13 cellular contexts compared by ENCODE assay signal in genomic region chr4:182560358-182560757, GRCh38.
A peak's percentile ranks its signal among the peaks of the same experiment; 100 is the strongest.
DNase-seq lines count a peak whose midpoint lies in the region; ATAC-seq, FAIRE-seq and TF ChIP-seq lines count a peak whose summit lies in the region.
"Had no signal": no experiment of that assay in that cellular context is flagged by ENCODE, and none has a peak within 500 bp of the region (broad histone marks: within the 10 kb centered on the region; RNA-seq: fewer than 3 reads in every experiment).

No MANE protein-coding gene starts in this region.

- H2BK5ac ChIP-seq in H1 (ENCODE audit: low read depth, low read length), result 0 out of 2 replicates have a peak overlapping the region, but pooled peaks have one; percentile 10

- TF ChIP-seq POLR2A in H1 (IDR thresholded peaks at IDR 0.05; ENCODE audit: control extremely low read depth in 1 of 2, low read depth in 2 of 2, low read length in 2 of 2), result peak; percentile 27 to 40; a peak in 2 of 3 replicates

- H3K27ac ChIP-seq in H1 (ENCODE audit: low read depth, low read length) (peak overlapping the region; percentile 59; the same call in 1 of the 2 replicates), osteoblast (ENCODE audit: low read depth, low read length) (peak overlapping the region; percentile 40), small intestine (ENCODE audit: low read depth in 1 of 2, low read length in 1 of 2) (no peak overlapping the region), upper lobe of right lung (no peak overlapping the region)
- H3K27ac ChIP-seq: 22Rv1, left lung had no signal

- no peak overlapping the region for H3K14ac ChIP-seq in H1 (ENCODE audit: insufficient read length)

- no peak overlapping the region for H2BK20ac ChIP-seq in H1 (ENCODE audit: low read length)

- no peak overlapping the region for H3K4ac ChIP-seq in H1 (replicated peaks; ENCODE audit: insufficient read length, low read depth, low read length)

- POLR2A ChIA-PET in H1 (lab: Charles Lee; ENCODE audit: partially characterized antibody), result no interaction called here

- CTCF ChIA-PET in H1 (lab: Charles Lee; ENCODE audit: partially characterized antibody), result no interaction called here

- FAIRE-seq in H1 (lab: Jason Lieb, UNC) (peak; percentile 100), small intestine (lab: Jason Lieb, UNC) (no peak), GM19239 (lab: Jason Lieb, UNC) (no peak)

- no peaks in the 10 kb centered on the region; the same call in 1 of the 2 replicates for H3K23me2 ChIP-seq in H1 (ENCODE audit: low read depth, low read length)

- H2BK15ac ChIP-seq in H1 (ENCODE audit: low read length), result no peak overlapping the region

- H2AFZ ChIP-seq in H1 (ENCODE audit: low read length) (no peak overlapping the region), osteoblast (ENCODE audit: low read length) (peak overlapping the region; percentile 84)

- H3K4me3 ChIP-seq in H1 (ENCODE audit: extremely low read depth in 1 of 4, insufficient read depth in 2 of 4, low read depth in 3 of 4, low read length in 4 of 4) (peak overlapping the region in 2 of 4 experiments; percentile 0 to 44; a peak in 2 of 8 replicates), osteoblast (ENCODE audit: insufficient read depth, low read length) (peak overlapping the region; percentile 29), small intestine (ENCODE audit: low read depth in 1 of 2, low read length in 2 of 2) (no peak overlapping the region), upper lobe of right lung (no peak overlapping the region)
- H3K4me3 ChIP-seq: left lung had no signal

- no peak overlapping the region for H3K9ac ChIP-seq in H1 (replicated peaks in 1 of 4; ENCODE audit: extremely low read depth in 1 of 4, low read depth in 3 of 4, low read length in 3 of 4)

- H4K8ac ChIP-seq in H1 (ENCODE audit: extremely low read depth, insufficient read depth, low read length), result no peak overlapping the region

- no peak overlapping the region for H3K56ac ChIP-seq in H1 (replicated peaks; ENCODE audit: insufficient read length, low read depth, low read length)

- no peaks in the 10 kb centered on the region for H3K79me1 ChIP-seq in H1 (ENCODE audit: low read depth, low read length)

- no peak overlapping the region; the same call in 1 of the 2 replicates for H3K18ac ChIP-seq in H1 (ENCODE audit: extremely low read depth, low read length)

- H3K36me3 ChIP-seq in H1 (ENCODE audit: control insufficient read depth in 2 of 4, insufficient read depth in 4 of 4, low read length in 3 of 4) (no peaks in the 10 kb centered on the region), osteoblast (ENCODE audit: insufficient read depth, low read length) (no peaks in the 10 kb centered on the region), small intestine (ENCODE audit: control insufficient read depth in 2 of 2, insufficient read depth in 2 of 2, low read length in 2 of 2) (no peaks in the 10 kb centered on the region), upper lobe of right lung (no peaks in the 10 kb centered on the region)
- H3K36me3 ChIP-seq: left lung had no signal

- DNase-seq in DMS 273 (lab: John Stamatoyannopoulos, UW; ENCODE audit: unreplicated experiment) (peak; percentile 28), DMS 273 treated with DMSO at 0.1 percent for 48 hours (lab: John Stamatoyannopoulos, UW) (no peak), NCI-H2171 (lab: John Stamatoyannopoulos, UW) (peak; percentile 62), H1 (ENCODE audit: low read depth in 1 of 2, low spot score in 2 of 2) (peak; percentile 82 to 86), osteoblast (ENCODE audit: insufficient read length, low spot score, missing footprints) (peak; percentile 38), small intestine (no peak), GM19239 (ENCODE audit: insufficient read length, low spot score) (no peak), upper lobe of right lung (no peak)
- DNase-seq: activated CD4-positive, alpha-beta T cell treated with anti-CD3 and anti-CD28 coated beads, Interleukin-2, amount 10 ng/mL, durations not matched to agents 7 days and 5 days; activated naive CD8-positive, alpha-beta T cell treated with anti-CD3 and anti-CD28 coated beads, Interleukin-2, amount 10 ng/mL, durations not matched to agents 7 days and 5 days; KG1; left lung had no signal

- peak in 1 of 2 experiments; percentile 96; a peak in 2 of 3 replicates for TF ChIP-seq EP300 in H1 (IDR thresholded peaks at IDR 0.05; ENCODE audit: borderline replicate concordance in 1 of 2, low read depth in 2 of 2, low read length in 2 of 2)

- H3K27me3 ChIP-seq in H1 (replicated peaks in 1 of 4; ENCODE audit: control insufficient read depth in 3 of 4, extremely low read depth in 1 of 4, insufficient read depth in 3 of 4, low read length in 3 of 4) (no peaks in the 10 kb centered on the region), osteoblast (ENCODE audit: insufficient read depth, low read length) (no peaks in the 10 kb centered on the region), small intestine (ENCODE audit: control insufficient read depth in 2 of 2, insufficient read depth in 2 of 2, low read length in 2 of 2) (no peaks in the 10 kb centered on the region), upper lobe of right lung (no peaks in the 10 kb centered on the region)

- no peak overlapping the region for H3K23ac ChIP-seq in H1 (ENCODE audit: insufficient read length)

- H3K4me1 ChIP-seq in H1 (replicated peaks in 1 of 4; ENCODE audit: control insufficient read depth in 3 of 4, insufficient read depth in 4 of 4, low read length in 3 of 4) (peaks cover 3 to 34% (median 22%) of the 10 kb centered on the region in 4 experiments; a peak in 6 of 7 replicates), osteoblast (ENCODE audit: insufficient read depth, low read length) (peaks cover 12% of the 10 kb centered on the region), small intestine (ENCODE audit: control insufficient read depth in 2 of 2, insufficient read depth in 1 of 2, low read depth in 1 of 2, low read length in 1 of 2) (no peaks in the 10 kb centered on the region), upper lobe of right lung (no peaks in the 10 kb centered on the region)
- H3K4me1 ChIP-seq: left lung had no signal

- H2BK120ac ChIP-seq in H1 (replicated peaks; ENCODE audit: low read depth, low read length), result no peak overlapping the region

- no peak overlapping the region for H2AK5ac ChIP-seq in H1 (ENCODE audit: low read depth, low read length)

- H4K20me1 ChIP-seq in H1 (replicated peaks in 1 of 2; ENCODE audit: control insufficient read depth in 1 of 2, insufficient read depth in 2 of 2, low read length in 2 of 2) (no peaks in the 10 kb centered on the region), osteoblast (ENCODE audit: insufficient read depth, low read length) (no peaks in the 10 kb centered on the region)

- 2% methylated on average over 4 of the region's 4 CpGs; no CpG with 5 or more reads in 1 of the 2 experiments for WGBS in H1 (ENCODE audit: extremely low coverage in 1 of 2, insufficient coverage in 1 of 2, insufficient read length in 1 of 2, insufficient replicate concordance in 2 of 2, low coverage in 1 of 2, low lambda C conversion rate in 2 of 2, missing lambda C conversion rate in 1 of 2), 2 experiments
- WGBS in small intestine, 3 donors, result 54 to 73% (median 55%) methylated on average over 4 of the region's 4 CpGs

- TF ChIP-seq RAD21 in H1 (IDR thresholded peaks at IDR 0.05 in 1 of 2, conservative IDR thresholded peaks at IDR 0.05 in 1 of 2; ENCODE audit: low read depth in 2 of 2, low read length in 2 of 2), result peak; percentile 40 to 57

- TF ChIP-seq CTCF in H1 (IDR thresholded peaks at IDR 0.05; ENCODE audit: control extremely low read depth in 1 of 3, insufficient read depth in 1 of 3, low read depth in 1 of 3, low read length in 3 of 3) (peak in 1 of 3 experiments; percentile 35; a peak in 2 of 4 replicates), osteoblast (IDR thresholded peaks at IDR 0.05; ENCODE audit: extremely low read depth, low read depth, low read length) (peak; percentile 23), upper lobe of right lung (IDR thresholded peaks at IDR 0.05) (no peak)

- H2BK12ac ChIP-seq in H1 (ENCODE audit: low read depth, low read length), result no peak overlapping the region

- H3K79me2 ChIP-seq in H1 (ENCODE audit: control insufficient read depth in 1 of 2, insufficient read depth in 2 of 2, low read length in 2 of 2), result peaks cover 0 to 34% of the 10 kb centered on the region in 2 experiments; a peak in 3 of 4 replicates
- no peaks in the 10 kb centered on the region for H3K79me2 ChIP-seq in osteoblast (ENCODE audit: insufficient read depth, low read length)

- intact Hi-C loops in upper lobe of right lung (cut with DNase I), result no loop called here

- H4K5ac ChIP-seq in H1 (ENCODE audit: insufficient read length, low read depth, low read length), result peak overlapping the region; percentile 84

- no peak for ATAC-seq in upper lobe of right lung
- ATAC-seq: left lung had no signal

- H3K4me2 ChIP-seq in H1 (ENCODE audit: insufficient read depth in 1 of 2, low read depth in 2 of 2, low read length in 2 of 2) (peak overlapping the region; percentile 51 to 55), osteoblast (ENCODE audit: insufficient read depth, low read length) (peak overlapping the region; percentile 69)

- no peak overlapping the region for H4K91ac ChIP-seq in H1 (replicated peaks; ENCODE audit: insufficient read length, low read length)

- H3K9me3 ChIP-seq in H1 (ENCODE audit: insufficient read depth in 2 of 2, low read depth in 1 of 2, low read length in 1 of 2), result no peaks in the 10 kb centered on the region
- H3K9me3 ChIP-seq in osteoblast (ENCODE audit: low read depth, low read length), result no peaks in the 10 kb centered on the region
- H3K9me3 ChIP-seq in small intestine (ENCODE audit: control insufficient read depth, low read depth), result no peaks in the 10 kb centered on the region
- no peaks in the 10 kb centered on the region for H3K9me3 ChIP-seq in upper lobe of right lung
- H3K9me3 ChIP-seq: left lung had no signal

TF ChIP-seq in H1, 55 proteins besides CTCF, POLR2A, EP300 and RAD21 (continues in another document):
- TF ChIP-seq BRCA1 (IDR thresholded peaks at IDR 0.05; ENCODE audit: low read depth, low read length), result no peak
- TF ChIP-seq CHD2 (IDR thresholded peaks at IDR 0.05; ENCODE audit: low read length), result peak; percentile 62; the same call in 1 of the 2 replicates
- no peak for TF ChIP-seq GTF2F1 (IDR thresholded peaks at IDR 0.05; ENCODE audit: borderline replicate concordance, low read depth, low read length)
- TF ChIP-seq RFX5 (IDR thresholded peaks at IDR 0.05; ENCODE audit: borderline replicate concordance, low read depth, low read length), result no peak
- TF ChIP-seq TAF1 (IDR thresholded peaks at IDR 0.05; ENCODE audit: low read depth, low read length), result peak; percentile 49; the same call in 1 of the 2 replicates
- peak; percentile 62; the same call in 1 of the 2 replicates for TF ChIP-seq TBP (IDR thresholded peaks at IDR 0.05; ENCODE audit: low read depth, low read length)
- TF ChIP-seq JUND (IDR thresholded peaks at IDR 0.05; ENCODE audit: low read length), result 0 out of 2 replicates have a peak, but pooled peaks have one; percentile 42
- peak; percentile 60 for TF ChIP-seq EGR1 (IDR thresholded peaks at IDR 0.05; ENCODE audit: borderline replicate concordance, low read depth, low read length)
- TF ChIP-seq SRF (IDR thresholded peaks at IDR 0.05; ENCODE audit: low read depth, low read length), result no peak
- TF ChIP-seq CTBP2 (IDR thresholded peaks at IDR 0.05; ENCODE audit: borderline replicate concordance, insufficient read depth, insufficient read length, low read length), result peak; percentile 68

Comparison
In these comparisons a context has a peak if more than half of its experiments do, and no peak if none do; other contexts are left out.
1. DNase-seq: peak in DMS 273 (single experiment), NCI-H2171 (single experiment), H1 (2 of 2) and osteoblast (single experiment); none in DMS 273 treated with DMSO at 0.1 percent for 48 hours (single experiment), small intestine (single experiment), GM19239 (single experiment) and upper lobe of right lung (single experiment).
2. H3K27ac ChIP-seq: peak in H1 (single experiment) and osteoblast (single experiment); none in small intestine (0 of 2) and upper lobe of right lung (single experiment).